ENCODE assay signal across 23 cellular contexts in the genomic region with DNA sequence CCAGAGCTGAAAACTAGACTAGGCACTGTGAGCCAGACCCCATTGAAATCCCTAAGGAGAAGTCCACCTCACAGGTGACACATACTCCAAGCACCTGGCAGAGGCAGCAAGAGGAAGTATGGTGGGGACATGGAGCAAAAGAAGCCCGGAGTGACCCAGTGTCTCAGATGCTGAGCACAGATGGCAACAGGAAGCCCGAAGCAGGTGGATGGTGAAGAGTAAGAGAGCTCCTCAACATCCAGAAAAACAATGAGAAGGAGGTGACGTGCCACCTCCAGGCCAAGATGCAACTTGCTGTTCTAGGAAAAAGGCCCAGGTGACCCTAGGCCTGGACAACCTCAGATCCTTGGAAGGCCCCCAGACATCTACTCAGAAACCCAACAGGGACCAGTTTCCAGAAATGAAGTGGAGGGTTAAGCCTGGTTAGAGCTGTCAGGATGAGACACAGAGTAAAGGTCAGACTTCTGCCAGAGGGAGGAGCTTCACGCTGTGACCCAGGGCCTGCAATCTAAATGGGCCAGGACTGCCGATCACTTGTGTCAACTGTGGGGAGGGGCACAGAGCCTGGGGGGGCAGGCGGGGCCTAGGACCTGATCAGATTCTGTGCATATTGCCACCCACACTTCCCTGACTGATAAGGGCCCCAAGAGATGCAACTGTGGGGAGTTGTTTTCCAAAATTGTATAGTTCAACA. TPM values are rescaled to one million over a fixed set of nuclear protein-coding genes. Genes with fewer than 3 reads are reported as not detected.
DNase-seq lines count a peak whose midpoint lies in the region; ATAC-seq, FAIRE-seq and TF ChIP-seq lines count a peak whose summit lies in the region.
"Had no signal": no experiment of that assay in that cellular context is flagged by ENCODE, and none has a peak within 500 bp of the region (broad histone marks: within the 10 kb centered on the region; RNA-seq: fewer than 3 reads in every experiment).

No MANE protein-coding gene starts in this region.

- peaks cover 13% of the 10 kb centered on the region for H4K20me1 ChIP-seq in GM23338 (replicated peaks; ENCODE audit: insufficient read depth)

- H3K27ac Mint-ChIP-seq in GM23338, result no peak overlapping the region
- H3K27ac Mint-ChIP-seq: natural killer cell treated with Interleukin-12 subunit alpha and Interleukin-12 subunit beta and Interleukin-15 and Interleukin-18, amount 100 ng/mL, for 72 hours; T-helper 2 cell treated with Interferon-gamma antibody and Interleukin-4, amounts not matched to agents 5 μg/mL and 100 μg/mL, for 36 hours had no signal

- H3K4me2 ChIP-seq in GM23338, result 0 out of 2 replicates have a peak overlapping the region, but pooled peaks have one; percentile 13
- H3K4me2 ChIP-seq: SK-N-SH had no signal

- H3K4me1 ChIP-seq in GM23338 (ENCODE audit: insufficient read depth) (peaks cover 35% of the 10 kb centered on the region), small intestine (ENCODE audit: control insufficient read depth in 2 of 2, insufficient read depth in 1 of 2, low read depth in 1 of 2, low read length in 1 of 2) (peaks cover 0 to 13% of the 10 kb centered on the region in 2 donors)
- H3K4me1 ChIP-seq: breast epithelium, testis had no signal

- intact Hi-C loops in left colon (cut with DNase I, micrococcal nuclease), result no loop called here

- no peak overlapping the region for H3K27ac ChIP-seq in GM23338 (ENCODE audit: low read depth)
- H3K27ac ChIP-seq in small intestine (ENCODE audit: low read depth in 1 of 2, low read length in 1 of 2), result peak overlapping the region in 1 of 2 donors; percentile 80
- H3K27ac ChIP-seq: breast epithelium, testis had no signal

- peaks cover 14% of the 10 kb centered on the region for H3K79me2 ChIP-seq in GM23338 (replicated peaks; ENCODE audit: insufficient read depth)

- 35 to 59% (median 36%) methylated on average over 6 of the region's 6 CpGs for WGBS in small intestine, 3 donors

- no peaks in the 10 kb centered on the region; the same call in 2 of the 3 replicates for H3K36me3 Mint-ChIP-seq in GM23338 (ENCODE audit: low read depth)
- H3K36me3 Mint-ChIP-seq: natural killer cell treated with Interleukin-12 subunit alpha and Interleukin-12 subunit beta and Interleukin-15 and Interleukin-18, amount 100 ng/mL, for 72 hours had no signal

- peaks cover 10% of the 10 kb centered on the region for H3F3A ChIP-seq in GM23338 (replicated peaks; ENCODE audit: low read depth)

- H3K27me3 Mint-ChIP-seq in GM23338 (ENCODE audit: insufficient read depth, low read depth, poor library complexity), result peaks cover 39% of the 10 kb centered on the region

- DNase-seq in GM23338 (ENCODE audit: low spot score), result no peak
- peak; percentile 77 for DNase-seq in RPMI8226
- DNase-seq in left colon, result peak; percentile 52 to 54
- peak; percentile 82 for DNase-seq in small intestine
- DNase-seq in T-helper 9 cell, result no peak
- no peak for DNase-seq in NCI-H748 treated with DMSO at 0.1 percent for 48 hours (lab: John Stamatoyannopoulos, UW)
- DNase-seq: activated CD4-positive, alpha-beta T cell treated with anti-CD3 and anti-CD28 coated beads, Interleukin-2, amount 50 U/mL, for 48 hours; activated CD4-positive, CD25-positive, alpha-beta regulatory T cell; activated gamma-delta T cell; activated T-cell treated with anti-CD3 and anti-CD28 coated beads for 4 hours; cortex of kidney; mesenchymal stem cell; NCI-H1092; NCI-H2081 treated with DMSO at 0.1 percent for 48 hours; SK-N-SH; testis had no signal

- H3K36me3 ChIP-seq in GM23338 (ENCODE audit: insufficient read depth), result no peaks in the 10 kb centered on the region
- H3K36me3 ChIP-seq in small intestine (ENCODE audit: control insufficient read depth in 2 of 2, insufficient read depth in 2 of 2, low read length in 2 of 2), result no peaks in the 10 kb centered on the region
- H3K36me3 ChIP-seq: breast epithelium had no signal

- peaks cover 58% of the 10 kb centered on the region for H3K4me1 Mint-ChIP-seq in GM23338

- ATAC-seq in GM23338 (no peak), left colon (peak; percentile 47), HG03439 (IDR thresholded peaks at IDR 0.05; ENCODE audit: unreplicated experiment) (no peak), HG02981 (IDR thresholded peaks at IDR 0.05; ENCODE audit: unreplicated experiment) (no peak)
- ATAC-seq: natural killer cell treated with Interleukin-12 subunit alpha and Interleukin-12 subunit beta and Interleukin-15 and Interleukin-18, amount 100 ng/mL, for 72 hours had no signal

- TF ChIP-seq CTCF in GM23338 (conservative IDR thresholded peaks at IDR 0.05; ENCODE audit: low read depth in 2 of 2), result no peak

- H3K9me3 Mint-ChIP-seq in GM23338, result no peaks in the 10 kb centered on the region; the same call in 2 of the 3 replicates
- H3K9me3 Mint-ChIP-seq: natural killer cell treated with Interleukin-12 subunit alpha and Interleukin-12 subunit beta and Interleukin-15 and Interleukin-18, amount 100 ng/mL, for 72 hours; T-helper 2 cell treated with Interferon-gamma antibody and Interleukin-4, amounts not matched to agents 5 μg/mL and 100 μg/mL, for 36 hours had no signal

- H3K27me3 ChIP-seq in GM23338 (ENCODE audit: insufficient read depth) (peaks cover 27% of the 10 kb centered on the region), small intestine (ENCODE audit: control insufficient read depth in 2 of 2, insufficient read depth in 2 of 2, low read length in 2 of 2) (no peaks in the 10 kb centered on the region)
- H3K27me3 ChIP-seq: breast epithelium, testis had no signal

- H3K4me3 Mint-ChIP-seq in GM23338, result no peak overlapping the region
- H3K4me3 Mint-ChIP-seq: natural killer cell treated with Interleukin-12 subunit alpha and Interleukin-12 subunit beta and Interleukin-15 and Interleukin-18, amount 100 ng/mL, for 72 hours; T-helper 2 cell treated with Interferon-gamma antibody and Interleukin-4, amounts not matched to agents 5 μg/mL and 100 μg/mL, for 36 hours had no signal

- no peak overlapping the region for H2AFZ ChIP-seq in GM23338

- no peak overlapping the region for H3K4me3 ChIP-seq in GM23338
- H3K4me3 ChIP-seq in small intestine (ENCODE audit: low read depth in 1 of 2, low read length in 2 of 2), result no peak overlapping the region
- H3K4me3 ChIP-seq: breast epithelium, testis had no signal

- FAIRE-seq in small intestine (lab: Jason Lieb, UNC), result no peak
- FAIRE-seq: G401.6, GM18507 had no signal

- H3K9me2 ChIP-seq in GM23338 (ENCODE audit: insufficient read depth), result no peaks in the 10 kb centered on the region
- H3K9me2 ChIP-seq: SK-N-SH had no signal

- no peaks in the 10 kb centered on the region for H3K9me3 ChIP-seq in small intestine (ENCODE audit: control insufficient read depth, low read depth)
- H3K9me3 ChIP-seq: breast epithelium, SK-N-SH, testis had no signal

TF ChIP-seq in GM23338, 12 proteins besides CTCF, POLR2A, EP300 and RAD21 (continues in another document):
- TF ChIP-seq, protein P1, sequence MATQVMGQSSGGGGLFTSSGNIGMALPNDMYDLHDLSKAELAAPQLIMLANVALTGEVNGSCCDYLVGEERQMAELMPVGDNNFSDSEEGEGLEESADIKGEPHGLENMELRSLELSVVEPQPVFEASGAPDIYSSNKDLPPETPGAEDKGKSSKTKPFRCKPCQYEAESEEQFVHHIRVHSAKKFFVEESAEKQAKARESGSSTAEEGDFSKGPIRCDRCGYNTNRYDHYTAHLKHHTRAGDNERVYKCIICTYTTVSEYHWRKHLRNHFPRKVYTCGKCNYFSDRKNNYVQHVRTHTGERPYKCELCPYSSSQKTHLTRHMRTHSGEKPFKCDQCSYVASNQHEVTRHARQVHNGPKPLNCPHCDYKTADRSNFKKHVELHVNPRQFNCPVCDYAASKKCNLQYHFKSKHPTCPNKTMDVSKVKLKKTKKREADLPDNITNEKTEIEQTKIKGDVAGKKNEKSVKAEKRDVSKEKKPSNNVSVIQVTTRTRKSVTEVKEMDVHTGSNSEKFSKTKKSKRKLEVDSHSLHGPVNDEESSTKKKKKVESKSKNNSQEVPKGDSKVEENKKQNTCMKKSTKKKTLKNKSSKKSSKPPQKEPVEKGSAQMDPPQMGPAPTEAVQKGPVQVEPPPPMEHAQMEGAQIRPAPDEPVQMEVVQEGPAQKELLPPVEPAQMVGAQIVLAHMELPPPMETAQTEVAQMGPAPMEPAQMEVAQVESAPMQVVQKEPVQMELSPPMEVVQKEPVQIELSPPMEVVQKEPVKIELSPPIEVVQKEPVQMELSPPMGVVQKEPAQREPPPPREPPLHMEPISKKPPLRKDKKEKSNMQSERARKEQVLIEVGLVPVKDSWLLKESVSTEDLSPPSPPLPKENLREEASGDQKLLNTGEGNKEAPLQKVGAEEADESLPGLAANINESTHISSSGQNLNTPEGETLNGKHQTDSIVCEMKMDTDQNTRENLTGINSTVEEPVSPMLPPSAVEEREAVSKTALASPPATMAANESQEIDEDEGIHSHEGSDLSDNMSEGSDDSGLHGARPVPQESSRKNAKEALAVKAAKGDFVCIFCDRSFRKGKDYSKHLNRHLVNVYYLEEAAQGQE (IDR thresholded peaks at IDR 0.05; ENCODE audit: unreplicated experiment), result no peak
- no peak for TF ChIP-seq JUNB (IDR thresholded peaks at IDR 0.05; ENCODE audit: unreplicated experiment)
- TF ChIP-seq NANOG (IDR thresholded peaks at IDR 0.05; ENCODE audit: borderline replicate concordance), result no peak
- no peak for TF ChIP-seq POLR2AphosphoS5 (IDR thresholded peaks at IDR 0.05; ENCODE audit: low read depth)
- TF ChIP-seq CREB1 (CRISPR knock-in tag; IDR thresholded peaks at IDR 0.05; ENCODE audit: low read depth), result no peak
- TF ChIP-seq EZH2phosphoT487 (IDR thresholded peaks at IDR 0.05; ENCODE audit: unreplicated experiment), result no peak

RNA-seq across cellular contexts. Expression of a gene that starts 2.4 kb away (rescaled TPM):
- total RNA-seq in GM23338 (2014; rRNA removed; shearing (Covaris generic)), result 40.2 and 51.9 TPM in 2 replicates
- polyA plus RNA-seq in GM23338 (2016; fragmentation: Nextera tagmentation; extraction: Ambion mirVana) (16.1 and 18.3 TPM in 2 replicates), small intestine (10 to 100 TPM in 2 of 3 donors, 1 to 10 TPM in 1; 8.4 to 34.2 (median 30.8) TPM)
- 10 to 100 TPM; 66.1 to 75.7 TPM for total RNA-seq in left colon
- total RNA-seq: natural killer cell treated with Interleukin-12 subunit alpha and Interleukin-12 subunit beta and Interleukin-15 and Interleukin-18, amount 100 ng/mL, for 72 hours had no signal

Comparison
In these comparisons a context has a peak if more than half of its experiments do, and no peak if none do; other contexts are left out.
1. DNase-seq: peak in RPMI8226 (single experiment), left colon (2 of 2) and small intestine (single experiment); none in GM23338 (single experiment), T-helper 9 cell (single experiment) and NCI-H748 treated with DMSO at 0.1 percent for 48 hours (single experiment).